In genomic region chr7:108515636-108516035, GRCh38 we compare ENCODE assay signal across 21 cellular contexts.
"Had no signal": no experiment of that assay in that cellular context is flagged by ENCODE, and none has a peak within 500 bp of the region (broad histone marks: within the 10 kb centered on the region; RNA-seq: fewer than 3 reads in every experiment).

No MANE protein-coding gene starts in this region.

- DNase-seq: activated CD4-positive, alpha-beta T cell treated with anti-CD3 and anti-CD28 coated beads for 1 hour; activated CD4-positive, alpha-beta T cell treated with anti-CD3 and anti-CD28 coated beads, Interleukin-2, amount 50 U/mL, for 4 hours; activated effector memory CD4-positive, alpha-beta T cell treated with Interleukin-2 at 50 U/mL for 16 hours; activated naive CD4-positive, alpha-beta T cell treated with anti-CD3 and anti-CD28 coated beads, Interleukin-2, amount 50 U/mL, for 16 hours; activated T-cell treated with anti-CD3 and anti-CD28 coated beads, Interleukin-2, amount 50 U/mL, for 24 hours; caudate nucleus; erythroblast; gastrocnemius medialis; heart right ventricle; left colon; lower lobe of right lung; right cardiac atrium; stimulated activated CD4-positive, alpha-beta T cell treated with anti-CD3 and anti-CD28 coated beads, Interleukin-15, amount 100 ng/mL, for 24 hours; stimulated activated CD4-positive, alpha-beta T cell treated with anti-CD3 and anti-CD28 coated beads, Interleukin-4, amount 100 ng/mL, for 1 hour; stimulated activated naive CD8-positive, alpha-beta T cell treated with anti-CD3 and anti-CD28 coated beads, Interleukin-15, Interleukin-2, amounts not matched to agents 100 U/mL and 50 U/mL, for 24 hours; transverse colon had no signal

- H3K9me3 Mint-ChIP-seq: activated T-cell treated with anti-CD3 and anti-CD28 coated beads, Interleukin-2, amount 50 U/mL, for 24 hours had no signal

- ATAC-seq: gastrocnemius medialis; heart right ventricle; left colon; lower lobe of right lung; right cardiac atrium; stimulated activated naive CD8-positive, alpha-beta T cell treated with anti-CD3 and anti-CD28 coated beads, Interleukin-15, Interleukin-2, amounts not matched to agents 100 U/mL and 50 U/mL, for 24 hours had no signal

- FAIRE-seq: colon had no signal

- H3K4me1 ChIP-seq: lower lobe of right lung, prostate gland had no signal

- H3K9me3 ChIP-seq: gastrocnemius medialis, lower lobe of right lung, prostate gland, transverse colon, vagina had no signal

- H3K27me3 Mint-ChIP-seq: activated T-cell treated with anti-CD3 and anti-CD28 coated beads, Interleukin-2, amount 50 U/mL, for 24 hours had no signal

- H3K4me3 Mint-ChIP-seq: activated T-cell treated with anti-CD3 and anti-CD28 coated beads, Interleukin-2, amount 50 U/mL, for 24 hours; mesothelial cell of epicardium had no signal

- H3K27ac ChIP-seq: gastrocnemius medialis, heart right ventricle, lower lobe of right lung, prostate gland, skin epidermis, transverse colon, vagina had no signal

- H3K27ac Mint-ChIP-seq: activated T-cell treated with anti-CD3 and anti-CD28 coated beads, Interleukin-2, amount 50 U/mL, for 24 hours; mesothelial cell of epicardium had no signal

- H3K27me3 ChIP-seq: gastrocnemius medialis, heart right ventricle, transverse colon, vagina had no signal

- H3K4me3 ChIP-seq: gastrocnemius medialis, heart right ventricle, lower lobe of right lung, prostate gland, skin epidermis, transverse colon, vagina had no signal
